ENCODE assay signal across 9 cellular contexts in genomic region chr12:104956870-104957301, GRCh38. TPM values are rescaled to one million over a fixed set of nuclear protein-coding genes. Genes with fewer than 3 reads are reported as not detected.
DNase-seq lines count a peak whose midpoint lies in the region; ATAC-seq and TF ChIP-seq lines count a peak whose summit lies in the region.
"Had no signal": no experiment of that assay in that cellular context is flagged by ENCODE, and none has a peak within 500 bp of the region (broad histone marks: within the 10 kb centered on the region; RNA-seq: fewer than 3 reads in every experiment).

No MANE protein-coding gene starts in this region.

- ATAC-seq in WTC11 (no peak), upper lobe of right lung (no peak), psoas muscle (no peak)

- H3K4me1 ChIP-seq in iPS-20b (ENCODE audit: insufficient read depth, low read length), result peaks cover 5% of the 10 kb centered on the region; the same call in 1 of the 2 replicates
- H3K4me1 ChIP-seq in upper lobe of right lung, result peaks cover 9% of the 10 kb centered on the region
- H3K4me1 ChIP-seq in psoas muscle, result peaks cover 7% of the 10 kb centered on the region

- 36 to 50% (median 45%) methylated on average over 7 of the region's 7 CpGs for WGBS in psoas muscle, 3 donors

- H3K4me3 ChIP-seq in iPS-20b (ENCODE audit: low read length) (peak overlapping the region; percentile 87; the same call in 1 of the 2 replicates), upper lobe of right lung (peak overlapping the region; percentile 71), psoas muscle (no peak overlapping the region)

- H3K27ac Mint-ChIP-seq in activated naive CD4-positive, alpha-beta T cell treated with anti-CD3 and anti-CD28 coated beads, Interleukin-2, amount 50 U/mL, for 24 hours, result peak overlapping the region; percentile 9
- no peak overlapping the region for H3K27ac Mint-ChIP-seq in WTC11

- H3K9ac ChIP-seq in iPS-20b (ENCODE audit: low read depth, low read length), result no peak overlapping the region

- H3K27me3 Mint-ChIP-seq in activated naive CD4-positive, alpha-beta T cell treated with anti-CD3 and anti-CD28 coated beads, Interleukin-2, amount 50 U/mL, for 24 hours, result peaks cover 2% of the 10 kb centered on the region
- peaks cover 43% of the 10 kb centered on the region for H3K27me3 Mint-ChIP-seq in WTC11 (ENCODE audit: low read depth)

- TF ChIP-seq CTCF in WTC11 (IDR thresholded peaks at IDR 0.05) (no peak), upper lobe of right lung (IDR thresholded peaks at IDR 0.05) (no peak), psoas muscle (IDR thresholded peaks at IDR 0.05) (no peak)

- H3K4me3 Mint-ChIP-seq in activated naive CD4-positive, alpha-beta T cell treated with anti-CD3 and anti-CD28 coated beads, Interleukin-2, amount 50 U/mL, for 24 hours, result peak overlapping the region; percentile 87
- H3K4me3 Mint-ChIP-seq in WTC11, result peak overlapping the region; percentile 73

- no peak for DNase-seq in activated naive CD4-positive, alpha-beta T cell treated with Interleukin-2 at 50 U/mL for 16 hours
- DNase-seq in WTC11 (ENCODE audit: low spot score) (no peak), upper lobe of right lung (no peak), HuH-7.5 (ENCODE audit: low spot score) (no peak), psoas muscle (no peak)
- DNase-seq in stimulated activated CD4-positive, alpha-beta T cell treated with anti-CD3 and anti-CD28 coated beads, Interleukin-1b, Interleukin-23, amount 100 ng/mL, for 48 hours, result no peak

- no peaks in the 10 kb centered on the region for H3K36me3 Mint-ChIP-seq in activated naive CD4-positive, alpha-beta T cell treated with anti-CD3 and anti-CD28 coated beads, Interleukin-2, amount 50 U/mL, for 24 hours
- H3K36me3 Mint-ChIP-seq in WTC11, result no peaks in the 10 kb centered on the region

- H3K9me3 ChIP-seq in iPS-20b (ENCODE audit: insufficient read depth, low read depth, low read length), result no peaks in the 10 kb centered on the region
- no peaks in the 10 kb centered on the region for H3K9me3 ChIP-seq in upper lobe of right lung
- no peaks in the 10 kb centered on the region for H3K9me3 ChIP-seq in psoas muscle
- H3K9me3 ChIP-seq: mucosa of descending colon had no signal

- peaks cover 23% of the 10 kb centered on the region for H3K4me1 Mint-ChIP-seq in activated naive CD4-positive, alpha-beta T cell treated with anti-CD3 and anti-CD28 coated beads, Interleukin-2, amount 50 U/mL, for 24 hours
- H3K4me1 Mint-ChIP-seq in WTC11, result peaks cover 21% of the 10 kb centered on the region

- H3K27ac ChIP-seq in iPS-20b (ENCODE audit: low read length), result no peak overlapping the region
- H3K27ac ChIP-seq in upper lobe of right lung, result no peak overlapping the region
- no peak overlapping the region for H3K27ac ChIP-seq in psoas muscle

- intact Hi-C loops in upper lobe of right lung (cut with DNase I) (no loop called here), psoas muscle (cut with DNase I) (no loop called here)

- H3K9me3 Mint-ChIP-seq in activated naive CD4-positive, alpha-beta T cell treated with anti-CD3 and anti-CD28 coated beads, Interleukin-2, amount 50 U/mL, for 24 hours, result no peaks in the 10 kb centered on the region
- H3K9me3 Mint-ChIP-seq in WTC11, result no peaks in the 10 kb centered on the region

- CTCF ChIA-PET in WTC11 (lab: Charles Lee), result interaction anchor here (1.0 to 2.8 kb wide), 3 partner anchors 97 to 575 kb away, joined by 3 to 12 read pairs (median 4); partner anchors contain the start of gene ALDH1L2

- POLR2A ChIA-PET in WTC11 (lab: Charles Lee), result no interaction called here

- peaks cover 44% of the 10 kb centered on the region for H3K27me3 ChIP-seq in iPS-20b (ENCODE audit: insufficient read depth, low read length)
- no peaks in the 10 kb centered on the region for H3K27me3 ChIP-seq in upper lobe of right lung
- peaks cover 0 to 28% (median 2%) of the 10 kb centered on the region in 3 donors for H3K27me3 ChIP-seq in psoas muscle (ENCODE audit: insufficient read depth in 3 of 3, low read length in 2 of 3)

- no peaks in the 10 kb centered on the region for H3K36me3 ChIP-seq in iPS-20b (ENCODE audit: insufficient read depth, low read depth, low read length)
- H3K36me3 ChIP-seq in upper lobe of right lung, result no peaks in the 10 kb centered on the region
- no peaks in the 10 kb centered on the region for H3K36me3 ChIP-seq in psoas muscle (ENCODE audit: insufficient read depth in 1 of 2, low read depth in 1 of 2)

TF ChIP-seq in WTC11, 78 proteins besides CTCF, POLR2A, EP300 and RAD21:
- TF ChIP-seq RORB (CRISPR knock-in tag; IDR thresholded peaks at IDR 0.05), result no peak
- no peak for TF ChIP-seq ZNF416 (CRISPR knock-in tag; IDR thresholded peaks at IDR 0.05)
- no peak for TF ChIP-seq AR (CRISPR knock-in tag; IDR thresholded peaks at IDR 0.05)
- TF ChIP-seq TP53 (CRISPR knock-in tag; IDR thresholded peaks at IDR 0.05), result no peak
- no peak for TF ChIP-seq ZNF219 (CRISPR knock-in tag; IDR thresholded peaks at IDR 0.05; ENCODE audit: borderline replicate concordance)
- TF ChIP-seq TCF7 (CRISPR knock-in tag; IDR thresholded peaks at IDR 0.05; ENCODE audit: low read depth), result no peak
- no peak for TF ChIP-seq ZNF423 (CRISPR knock-in tag; IDR thresholded peaks at IDR 0.05)
- TF ChIP-seq, protein P1, sequence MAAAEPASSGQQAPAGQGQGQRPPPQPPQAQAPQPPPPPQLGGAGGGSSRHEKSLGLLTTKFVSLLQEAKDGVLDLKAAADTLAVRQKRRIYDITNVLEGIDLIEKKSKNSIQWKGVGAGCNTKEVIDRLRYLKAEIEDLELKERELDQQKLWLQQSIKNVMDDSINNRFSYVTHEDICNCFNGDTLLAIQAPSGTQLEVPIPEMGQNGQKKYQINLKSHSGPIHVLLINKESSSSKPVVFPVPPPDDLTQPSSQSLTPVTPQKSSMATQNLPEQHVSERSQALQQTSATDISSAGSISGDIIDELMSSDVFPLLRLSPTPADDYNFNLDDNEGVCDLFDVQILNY (CRISPR knock-in tag; IDR thresholded peaks at IDR 0.05), result no peak
- TF ChIP-seq CDX4 (CRISPR knock-in tag; IDR thresholded peaks at IDR 0.05; ENCODE audit: borderline replicate concordance), result no peak
- no peak for TF ChIP-seq KAT7 (CRISPR knock-in tag; IDR thresholded peaks at IDR 0.05; ENCODE audit: borderline replicate concordance)
- TF ChIP-seq ESRRA (CRISPR knock-in tag; IDR thresholded peaks at IDR 0.05; ENCODE audit: borderline replicate concordance), result no peak
- TF ChIP-seq ZMAT4 (CRISPR knock-in tag; IDR thresholded peaks at IDR 0.05), result no peak
- TF ChIP-seq ERG (CRISPR knock-in tag; IDR thresholded peaks at IDR 0.05), result no peak
- no peak for TF ChIP-seq ATF1 (CRISPR knock-in tag; IDR thresholded peaks at IDR 0.05)

RNA-seq across cellular contexts. Expression of gene SLC41A2, which starts 1.2 kb away (rescaled TPM):
- total RNA-seq in WTC11 (2021), result 2.8 to 3.8 TPM (median 3.8 TPM) in 3 replicates
- 28.6 TPM for total RNA-seq in upper lobe of right lung
- total RNA-seq in psoas muscle, result 1 to 10 TPM in 1 of 4 donors, under 1 TPM in 3; 0.62 to 2.3 (median 0.78) TPM
- polyA plus RNA-seq in psoas muscle, result under 1 TPM; 0.17 to 0.30 (median 0.22) TPM

RNA-seq across cellular contexts. Expression of gene NOPCHAP1, which starts 29.2 kb away (rescaled TPM):
- 34.8 to 38.2 TPM (median 35.0 TPM) in 3 replicates for total RNA-seq in WTC11 (2021)
- 11.5 TPM for total RNA-seq in upper lobe of right lung
- total RNA-seq in psoas muscle, result 10 to 100 TPM in 2 of 4 donors, 1 to 10 TPM in 2; 8.0 to 10.5 (median 9.7) TPM
- 1 to 10 TPM; 6.2 to 9.1 (median 7.0) TPM for polyA plus RNA-seq in psoas muscle
